ENCODE assay signal across 8 cellular contexts in genomic region chr6:105600342-105601293, GRCh38.
A peak's percentile ranks its signal among the peaks of the same experiment; 100 is the strongest.
DNase-seq lines count a peak whose midpoint lies in the region; ATAC-seq, FAIRE-seq and TF ChIP-seq lines count a peak whose summit lies in the region.

No MANE protein-coding gene starts in this region.

- peak overlapping the region; percentile 14 for H2AFZ ChIP-seq in SK-N-SH (ENCODE audit: low read depth)

- TF ChIP-seq EP300 in SK-N-SH (IDR thresholded peaks at IDR 0.05; ENCODE audit: borderline replicate concordance in 1 of 2, low read depth in 1 of 2, low read length in 1 of 2) (no peak), esophagus muscularis mucosa (IDR thresholded peaks at IDR 0.05) (no peak)

- peak overlapping the region; percentile 82 to 100 for H3K27ac ChIP-seq in SK-N-SH (ENCODE audit: low read depth in 2 of 2, low read length in 1 of 2)
- H3K27ac ChIP-seq in esophagus muscularis mucosa (replicated peaks in 1 of 4): peak overlapping the region; percentile 77 to 79 (median 78)
- peak overlapping the region; percentile 32 to 68 (median 54) for H3K27ac ChIP-seq in gastrocnemius medialis

- FAIRE-seq in urothelium cell line (lab: Jason Lieb, UNC): no peak

- ATAC-seq in gastrocnemius medialis: no peak

- H4K20me1 ChIP-seq in SK-N-SH (ENCODE audit: insufficient read depth): no peaks in the 10 kb centered on the region

- H3K27me3 ChIP-seq in SK-N-SH (ENCODE audit: insufficient read depth) (no peaks in the 10 kb centered on the region), esophagus muscularis mucosa (no peaks in the 10 kb centered on the region), gastrocnemius medialis (no peaks in the 10 kb centered on the region)

- DNase-seq in GM12865 (ENCODE audit: low read depth) (no peak), SK-N-SH (no peak), esophagus muscularis mucosa (ENCODE audit: extremely low spot score) (no peak), gastrocnemius medialis (no peak), urothelium cell line (ENCODE audit: low spot score) (no peak), NCI-H1930 (lab: John Stamatoyannopoulos, UW) (no peak), NCI-H2107 treated with DMSO at 0.1 percent for 48 hours (lab: John Stamatoyannopoulos, UW; ENCODE audit: unreplicated experiment) (no peak), NCI-H69 (lab: John Stamatoyannopoulos, UW) (no peak)

- in situ Hi-C loops in gastrocnemius medialis (cut with MboI; ENCODE audit: low sequenced_read_pairs in 4 of 4): no loop called here

- peak overlapping the region; percentile 47; the same call in 1 of the 2 replicates for H3K4me2 ChIP-seq in SK-N-SH

- H3K4me1 ChIP-seq in SK-N-SH (ENCODE audit: control insufficient read depth in 1 of 2, insufficient read depth in 2 of 2, low read depth in 1 of 2, low read length in 1 of 2) (peaks cover 0 to 29% of the 10 kb centered on the region in 2 experiments), esophagus muscularis mucosa (peaks cover 26 to 80% (median 73%) of the 10 kb centered on the region in 4 donors), gastrocnemius medialis (peaks cover 17 to 25% of the 10 kb centered on the region in 2 donors)

- TF ChIP-seq CTCF in GM12865 (IDR thresholded peaks at IDR 0.05; ENCODE audit: insufficient read depth, low read depth, low read length, missing control alignments) (no peak), SK-N-SH (IDR thresholded peaks at IDR 0.05) (no peak), esophagus muscularis mucosa (IDR thresholded peaks at IDR 0.05) (no peak), gastrocnemius medialis (IDR thresholded peaks at IDR 0.05 in 4 of 5, conservative IDR thresholded peaks at IDR 0.05 in 1 of 5) (no peak)

- intact Hi-C loops in esophagus muscularis mucosa (cut with DNase I) (no loop called here), gastrocnemius medialis (cut with DNase I; ENCODE audit: low total_unique reads) (no loop called here)

- no peaks in the 10 kb centered on the region for H3K9me2 ChIP-seq in SK-N-SH

- TF ChIP-seq RAD21 in SK-N-SH (IDR thresholded peaks at IDR 0.05; ENCODE audit: low read length): no peak

- TF ChIP-seq POLR2A in esophagus muscularis mucosa (IDR thresholded peaks at IDR 0.05; ENCODE audit: low read depth) (no peak), gastrocnemius medialis (IDR thresholded peaks at IDR 0.05) (no peak)

- H3K36me3 ChIP-seq in SK-N-SH (replicated peaks in 1 of 2; ENCODE audit: control insufficient read depth in 1 of 2, insufficient read depth in 2 of 2, low read length in 1 of 2) (no peaks in the 10 kb centered on the region), esophagus muscularis mucosa (no peaks in the 10 kb centered on the region), gastrocnemius medialis (no peaks in the 10 kb centered on the region)

- H3K9me3 ChIP-seq in SK-N-SH: no peaks in the 10 kb centered on the region
- no peaks in the 10 kb centered on the region for H3K9me3 ChIP-seq in esophagus muscularis mucosa
- H3K9me3 ChIP-seq in gastrocnemius medialis: no peaks in the 10 kb centered on the region

- H3K9ac ChIP-seq in SK-N-SH: peak overlapping the region; percentile 80

- 32% methylated on average over 9 of the region's 9 CpGs for WGBS in SK-N-SH (ENCODE audit: low lambda C conversion rate)
- WGBS in esophagus muscularis mucosa: 83% methylated on average over 9 of the region's 9 CpGs

- H3F3A ChIP-seq in SK-N-SH (replicated peaks; ENCODE audit: insufficient read depth): peaks cover 28% of the 10 kb centered on the region

- H3K79me2 ChIP-seq in SK-N-SH (ENCODE audit: insufficient read depth): no peaks in the 10 kb centered on the region

- CTCF ChIA-PET in SK-N-SH (lab: Yijun Ruan, JAX): no interaction called here

- POLR2A ChIA-PET in SK-N-SH (lab: Yijun Ruan, JAX): no interaction called here

- H3K4me3 ChIP-seq in GM12865 (ENCODE audit: low read depth, low read length) (peak overlapping the region; percentile 49), SK-N-SH (ENCODE audit: low read depth in 2 of 2, low read length in 1 of 2) (no peak overlapping the region; a peak in 1 of 4 replicates), esophagus muscularis mucosa (no peak overlapping the region), gastrocnemius medialis (no peak overlapping the region)

TF ChIP-seq in SK-N-SH, 30 proteins besides CTCF, POLR2A, EP300 and RAD21:
- TF ChIP-seq POLR2AphosphoS5 (IDR thresholded peaks at IDR 0.05; ENCODE audit: low read depth, low read length) (no peak), JUND (IDR thresholded peaks at IDR 0.05) (no peak), EZH2phosphoT487 (IDR thresholded peaks at IDR 0.05; ENCODE audit: borderline replicate concordance, low read depth) (no peak), GATA2 (CRISPR knock-in tag; IDR thresholded peaks at IDR 0.05) (no peak), PBX3 (IDR thresholded peaks at IDR 0.05) (0 out of 2 replicates have a peak, but pooled peaks have one; percentile 3), USF1 (IDR thresholded peaks at IDR 0.05; ENCODE audit: borderline replicate concordance, low read depth) (no peak)
